16 cellular contexts compared by ENCODE assay signal in the genomic region with DNA sequence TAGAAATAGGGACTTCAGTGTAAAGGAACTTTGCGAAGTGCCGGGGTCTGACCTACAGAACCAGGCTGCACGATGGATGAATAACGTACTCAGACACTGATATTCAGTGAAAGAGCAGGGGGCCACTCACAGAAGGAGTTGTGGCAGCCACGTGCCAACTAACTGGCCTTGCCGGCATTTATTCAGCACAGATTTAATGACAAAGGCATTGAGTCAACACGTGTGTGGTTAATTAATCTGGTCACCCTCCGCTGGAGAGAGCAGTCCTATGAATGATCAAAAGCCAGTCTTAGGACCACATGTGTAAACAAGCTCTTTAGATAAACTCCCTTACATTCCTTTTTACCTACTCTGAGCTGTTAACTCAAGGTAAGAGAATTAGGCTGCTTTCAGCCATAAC. TPM values are rescaled to one million over a fixed set of nuclear protein-coding genes. Genes with fewer than 3 reads are reported as not detected.
DNase-seq lines count a peak whose midpoint lies in the region; ATAC-seq, FAIRE-seq and TF ChIP-seq lines count a peak whose summit lies in the region.
"Had no signal": no experiment of that assay in that cellular context is flagged by ENCODE, and none has a peak within 500 bp of the region (broad histone marks: within the 10 kb centered on the region; RNA-seq: fewer than 3 reads in every experiment).

No MANE protein-coding gene starts in this region.

- H3K9me3 Mint-ChIP-seq in GM23338, result peaks cover 23% of the 10 kb centered on the region; the same call in 2 of the 3 replicates
- H3K9me3 Mint-ChIP-seq in endodermal cell, result peaks cover 29% of the 10 kb centered on the region

- H3K4me3 ChIP-seq in GM23338 (no peak overlapping the region), endodermal cell (ENCODE audit: low read length) (peak overlapping the region; percentile 64), small intestine (ENCODE audit: low read depth in 1 of 2, low read length in 2 of 2) (no peak overlapping the region), thyroid gland (replicated peaks in 1 of 3) (no peak overlapping the region)

- no peak overlapping the region for H3K9ac ChIP-seq in endodermal cell (ENCODE audit: extremely low read depth, low read length, poor library complexity, severe bottlenecking)

- no peak for FAIRE-seq in small intestine (lab: Jason Lieb, UNC)
- FAIRE-seq: A204.1 had no signal

- intact Hi-C loops in thyroid gland (cut with DNase I), result no loop called here

- H3K4me2 ChIP-seq in GM23338, result no peak overlapping the region

- H3K36me3 ChIP-seq in GM23338 (ENCODE audit: insufficient read depth), result peaks cover 6% of the 10 kb centered on the region; the same call in 1 of the 2 replicates
- peaks cover 21% of the 10 kb centered on the region for H3K36me3 ChIP-seq in endodermal cell (ENCODE audit: control insufficient read depth, insufficient read depth, low read length)
- peaks cover 0 to 2% of the 10 kb centered on the region in 2 donors for H3K36me3 ChIP-seq in small intestine (ENCODE audit: control insufficient read depth in 2 of 2, insufficient read depth in 2 of 2, low read length in 2 of 2)
- H3K36me3 ChIP-seq in thyroid gland, result no peaks in the 10 kb centered on the region

- TF ChIP-seq CTCF in GM23338 (conservative IDR thresholded peaks at IDR 0.05; ENCODE audit: low read depth in 2 of 2) (no peak), endodermal cell (conservative IDR thresholded peaks at IDR 0.05) (no peak), thyroid gland (IDR thresholded peaks at IDR 0.05) (no peak)

- H4K20me1 ChIP-seq in GM23338 (replicated peaks; ENCODE audit: insufficient read depth), result no peaks in the 10 kb centered on the region; the same call in 1 of the 2 replicates

- no peak for ATAC-seq in GM23338

- no peaks in the 10 kb centered on the region for H3F3A ChIP-seq in GM23338 (replicated peaks; ENCODE audit: low read depth)

- peaks cover 95% of the 10 kb centered on the region for H3K79me2 ChIP-seq in GM23338 (replicated peaks; ENCODE audit: insufficient read depth)

- H3K36me3 Mint-ChIP-seq in GM23338 (ENCODE audit: low read depth) (peaks cover 32% of the 10 kb centered on the region), endodermal cell (ENCODE audit: low read depth) (peaks cover 39% of the 10 kb centered on the region)

- no peak overlapping the region for H3K27ac ChIP-seq in GM23338 (ENCODE audit: low read depth)
- H3K27ac ChIP-seq in endodermal cell (ENCODE audit: low read depth, low read length), result no peak overlapping the region
- H3K27ac ChIP-seq in small intestine (ENCODE audit: low read depth in 1 of 2, low read length in 1 of 2), result no peak overlapping the region
- no peak overlapping the region for H3K27ac ChIP-seq in thyroid gland

- H3K4me3 Mint-ChIP-seq in GM23338 (no peak overlapping the region), endodermal cell (no peak overlapping the region)
- H3K4me3 Mint-ChIP-seq: CD14-positive monocyte, H9 had no signal

- H3K4me1 ChIP-seq in GM23338 (ENCODE audit: insufficient read depth) (no peaks in the 10 kb centered on the region), endodermal cell (ENCODE audit: control insufficient read depth, insufficient read depth, low read length) (no peaks in the 10 kb centered on the region), small intestine (ENCODE audit: control insufficient read depth in 2 of 2, insufficient read depth in 1 of 2, low read depth in 1 of 2, low read length in 1 of 2) (no peaks in the 10 kb centered on the region), thyroid gland (peaks cover 11 to 32% of the 10 kb centered on the region in 2 donors)

- H3K27me3 ChIP-seq in GM23338 (ENCODE audit: insufficient read depth) (no peaks in the 10 kb centered on the region), endodermal cell (ENCODE audit: control insufficient read depth, insufficient read depth, low read length, poor library complexity, severe bottlenecking) (no peaks in the 10 kb centered on the region), small intestine (ENCODE audit: control insufficient read depth in 2 of 2, insufficient read depth in 2 of 2, low read length in 2 of 2) (no peaks in the 10 kb centered on the region), thyroid gland (no peaks in the 10 kb centered on the region)

- H3K27ac Mint-ChIP-seq in GM23338 (no peak overlapping the region), endodermal cell (no peak overlapping the region)
- H3K27ac Mint-ChIP-seq: H9 had no signal

- no peaks in the 10 kb centered on the region for H3K9me2 ChIP-seq in GM23338 (ENCODE audit: insufficient read depth)

- H3K4me1 Mint-ChIP-seq in GM23338 (peaks cover 3% of the 10 kb centered on the region; the same call in 2 of the 3 replicates), endodermal cell (no peaks in the 10 kb centered on the region)
- H3K4me1 Mint-ChIP-seq: H9 had no signal

- H3K9me3 ChIP-seq in endodermal cell (ENCODE audit: control insufficient read depth, low read length) (peaks cover 31% of the 10 kb centered on the region), small intestine (ENCODE audit: control insufficient read depth, low read depth) (no peaks in the 10 kb centered on the region), thyroid gland (no peaks in the 10 kb centered on the region)

- no peak overlapping the region for H2AFZ ChIP-seq in GM23338

- DNase-seq in GM23338 (ENCODE audit: low spot score) (peak; percentile 20), M059J (ENCODE audit: low read depth) (peak; percentile 21), endodermal cell (no peak), small intestine (no peak), thyroid gland (no peak), AG20443 (ENCODE audit: low spot score) (no peak)
- DNase-seq: ACHN; AML-193; Calu3; CD4-positive, alpha-beta memory T cell; DMS79 treated with DMSO at 0.1 percent for 48 hours; GF-D8; GOT3; H9 had no signal

- WGBS in endodermal cell (ENCODE audit: insufficient coverage in 1 of 2, insufficient read length in 1 of 2), 2 experiments, result 96 to 97% methylated on average over 8 of the region's 8 CpGs
- 96 to 99% (median 98%) methylated on average over 8 of the region's 8 CpGs for WGBS in small intestine, 3 donors
- WGBS in thyroid gland, 2 donors, result 95 to 98% methylated on average over 8 of the region's 8 CpGs

- TF ChIP-seq POLR2A in thyroid gland (IDR thresholded peaks at IDR 0.05), result no peak

- H3K27me3 Mint-ChIP-seq in GM23338 (ENCODE audit: insufficient read depth, low read depth, poor library complexity) (peaks cover 1% of the 10 kb centered on the region), endodermal cell (ENCODE audit: insufficient read depth) (no peaks in the 10 kb centered on the region)
- H3K27me3 Mint-ChIP-seq: CD4-positive, alpha-beta memory T cell had no signal

RNA-seq across cellular contexts. Expression of gene B3GALT2, which starts 6.2 kb away (rescaled TPM):
- total RNA-seq in GM23338 (2014; rRNA removed; shearing (Covaris generic)), result not detected in 2 replicates
- 0.82 and 1.2 TPM in 2 replicates for polyA plus RNA-seq in GM23338 (2016; fragmentation: Nextera tagmentation; extraction: Ambion mirVana)
- total RNA-seq in M059J (2014; rRNA removed; shearing (Covaris generic)), result 0.10 TPM in 1 of 2 replicates, not detected in the other
- total RNA-seq in endodermal cell, result not detected
- 1.8 TPM for polyA plus RNA-seq in endodermal cell (2013, experiment 1 of 2)
- 2.2 TPM for polyA plus RNA-seq in endodermal cell (2013, experiment 2 of 2)
- polyA plus RNA-seq in small intestine, result 1 to 10 TPM in 1 of 3 donors, under 1 TPM in 2; 0.45 to 1.1 (median 0.60) TPM
- 1 to 10 TPM in 3 of 4 donors, under 1 TPM in 1; 0.67 to 1.7 (median 1.6) TPM for total RNA-seq in thyroid gland
- total RNA-seq: Calu3, H9 had no signal

Comparison
In these comparisons a context has a peak if more than half of its experiments do, and no peak if none do; other contexts are left out.
1. DNase-seq: peak in GM23338 (single experiment) and M059J (single experiment); none in endodermal cell (single experiment), small intestine (single experiment), thyroid gland (0 of 2) and AG20443 (single experiment).